In the genomic region with DNA sequence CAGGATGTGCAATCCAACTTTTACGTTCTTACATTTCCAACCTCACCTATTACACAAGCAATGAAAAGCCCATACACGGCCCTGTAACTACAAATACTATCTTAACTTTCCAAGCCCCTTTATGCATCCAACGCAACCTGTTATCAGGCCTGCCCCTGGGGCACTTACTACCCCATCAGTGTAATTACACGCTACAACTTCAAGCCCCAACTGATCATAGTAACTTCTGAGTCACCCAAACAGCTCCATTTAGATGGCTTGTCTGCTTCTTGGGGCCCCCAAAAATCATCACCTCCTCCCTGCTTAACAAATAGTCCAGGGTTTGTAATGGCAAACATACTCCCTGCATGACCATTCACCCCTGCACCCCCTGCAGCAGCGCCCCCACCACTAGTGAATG, we compare ENCODE assay signal across 8 cellular contexts. TPM values are rescaled to one million over a fixed set of nuclear protein-coding genes. Genes with fewer than 3 reads are reported as not detected.
DNase-seq lines count a peak whose midpoint lies in the region; FAIRE-seq and TF ChIP-seq lines count a peak whose summit lies in the region.
"Not testable (repeated sequence)": the region's sequence is repeated elsewhere in the genome, so short reads cannot be mapped to it uniquely, and the experiment has no call there.

No MANE protein-coding gene starts in this region.

- H3K9me1 ChIP-seq in endothelial cell of umbilical vein (replicated peaks; ENCODE audit: control insufficient read depth, extremely low read depth, insufficient read depth, low read length); keratinocyte (ENCODE audit: control insufficient read depth, extremely low read depth, insufficient read depth, low read length): not testable (repeated sequence)

- CTCF ChIA-PET in SK-N-SH (lab: Yijun Ruan, JAX) = interaction anchor here (1.4 kb wide), 1 partner anchor 10 kb away, joined by 3 read pairs; no protein-coding TSS in a partner anchor
- CTCF ChIA-PET in endothelial cell of umbilical vein (lab: Charles Lee) = not testable (repeated sequence)

- in situ Hi-C loops in GM23248 (cut with MboI); astrocyte of the spinal cord (cut with HindIII; ENCODE audit: low sequenced_read_pairs): not testable (repeated sequence)

- H3K4me1 Mint-ChIP-seq in HFFc6 (ENCODE audit: low read depth) (peaks cover 54% of the 10 kb centered on the region), type B pancreatic cell (ENCODE audit: unreplicated experiment) (peaks cover 24% of the 10 kb centered on the region)

- H3K27ac ChIP-seq in GM23248; SK-N-SH (ENCODE audit: low read depth in 2 of 2, low read length in 1 of 2); endothelial cell of umbilical vein (ENCODE audit: insufficient read depth, low read depth, low read length); keratinocyte (ENCODE audit: control insufficient read depth, insufficient read depth, low read length): not testable (repeated sequence)
- peak overlapping the region; percentile 20 for H3K27ac ChIP-seq in neutrophil

- not testable (repeated sequence) for H3K27me3 ChIP-seq in GM23248 (replicated peaks; ENCODE audit: insufficient read depth); SK-N-SH (ENCODE audit: insufficient read depth); endothelial cell of umbilical vein (ENCODE audit: control insufficient read depth in 2 of 2, insufficient read depth in 2 of 2, low read length in 2 of 2); keratinocyte (ENCODE audit: control insufficient read depth, extremely low read depth, insufficient read depth, low read length); neutrophil

- not testable (repeated sequence) for DNase-seq in GM23248; HFFc6; SK-N-SH; astrocyte of the spinal cord (ENCODE audit: low read depth, low spot score); endothelial cell of umbilical vein (ENCODE audit: low read depth, low spot score); keratinocyte (ENCODE audit: low read depth, low spot score); type B pancreatic cell (ENCODE audit: extremely low spot score, unreplicated experiment)

- H3K4me1 ChIP-seq in GM23248 (ENCODE audit: insufficient read depth) (peaks cover 36% of the 10 kb centered on the region), SK-N-SH (ENCODE audit: control insufficient read depth in 1 of 2, insufficient read depth in 2 of 2, low read depth in 1 of 2, low read length in 1 of 2) (peaks cover 0 to 20% of the 10 kb centered on the region in 2 experiments; a peak in 3 of 4 replicates), endothelial cell of umbilical vein (ENCODE audit: control insufficient read depth, extremely low read depth, insufficient read depth, low read length) (peaks cover 24% of the 10 kb centered on the region), keratinocyte (ENCODE audit: control insufficient read depth, extremely low read depth, insufficient read depth, low read length) (peaks cover 32% of the 10 kb centered on the region), neutrophil (ENCODE audit: control insufficient read depth in 1 of 2, insufficient read depth in 1 of 2, low read depth in 1 of 2, low read length in 1 of 2) (peaks cover 35 to 39% of the 10 kb centered on the region in 2 experiments)

- not testable (repeated sequence) for H3K36me3 ChIP-seq in GM23248 (ENCODE audit: low read depth); SK-N-SH (replicated peaks in 1 of 2; ENCODE audit: control insufficient read depth in 1 of 2, insufficient read depth in 2 of 2, low read length in 1 of 2); endothelial cell of umbilical vein (ENCODE audit: control insufficient read depth in 2 of 2, extremely low read depth in 1 of 2, insufficient read depth in 2 of 2, low read length in 2 of 2); keratinocyte (ENCODE audit: control insufficient read depth in 2 of 2, extremely low read depth in 1 of 2, insufficient read depth in 2 of 2, low read length in 2 of 2); neutrophil

- H4K20me1 ChIP-seq in GM23248 (ENCODE audit: insufficient read depth); SK-N-SH (ENCODE audit: insufficient read depth); endothelial cell of umbilical vein (replicated peaks; ENCODE audit: control insufficient read depth, extremely low read depth, insufficient read depth, low read length); keratinocyte (ENCODE audit: control insufficient read depth, extremely low read depth, insufficient read depth, low read length): not testable (repeated sequence)

- peaks cover 34% of the 10 kb centered on the region for H3K36me3 Mint-ChIP-seq in HFFc6 (ENCODE audit: low read depth)
- H3K36me3 Mint-ChIP-seq in type B pancreatic cell = peaks cover 27% of the 10 kb centered on the region

- dilution Hi-C loops in endothelial cell of umbilical vein (cut with MboI; ENCODE audit: extremely low pct_ligation_motif_present, low sequenced_read_pairs); keratinocyte (cut with MboI; ENCODE audit: extremely low pct_ligation_motif_present, low sequenced_read_pairs): not testable (repeated sequence)

- H3K27me3 Mint-ChIP-seq in HFFc6 (ENCODE audit: insufficient read depth); type B pancreatic cell: not testable (repeated sequence)

- H3K27ac Mint-ChIP-seq in HFFc6 (peak overlapping the region; percentile 97), type B pancreatic cell (peak overlapping the region; percentile 94)

- not testable (repeated sequence) for H3K9ac ChIP-seq in GM23248; SK-N-SH; endothelial cell of umbilical vein (replicated peaks; ENCODE audit: extremely low read depth, insufficient read depth, low read length); keratinocyte (ENCODE audit: control insufficient read depth, extremely low read depth, insufficient read depth, low read length)

- H3K9me2 ChIP-seq in GM23248 (ENCODE audit: insufficient read depth); SK-N-SH: not testable (repeated sequence)

- not testable (repeated sequence) for TF ChIP-seq EP300 in SK-N-SH (IDR thresholded peaks at IDR 0.05; ENCODE audit: borderline replicate concordance in 1 of 2, low read depth in 1 of 2, low read length in 1 of 2)

- not testable (repeated sequence) for BruUV-seq in endothelial cell of umbilical vein (replicated peaks; lab: Mats Ljungman, UMichigan)

- intact Hi-C loops in endothelial cell of umbilical vein (cut with micrococcal nuclease) = not testable (repeated sequence)

- POLR2A ChIA-PET in SK-N-SH (lab: Yijun Ruan, JAX) = not testable (repeated sequence)
- POLR2A ChIA-PET in endothelial cell of umbilical vein (lab: Charles Lee) = interaction anchor here (1.1 kb wide), 1 partner anchor 9 kb away, joined by 3 read pairs; no protein-coding TSS in a partner anchor

- TF ChIP-seq POLR2A in endothelial cell of umbilical vein (IDR thresholded peaks at IDR 0.05; ENCODE audit: low read depth, low read length) = not testable (repeated sequence)

- not testable (repeated sequence) for H2AFZ ChIP-seq in GM23248; SK-N-SH (ENCODE audit: low read depth); endothelial cell of umbilical vein (ENCODE audit: low read depth, low read length); keratinocyte (ENCODE audit: control insufficient read depth, low read length)

- H3K4me3 Mint-ChIP-seq in HFFc6 = peak overlapping the region; percentile 29
- not testable (repeated sequence) for H3K4me3 Mint-ChIP-seq in type B pancreatic cell

- not testable (repeated sequence) for H3K4me3 ChIP-seq in GM23248; SK-N-SH (ENCODE audit: low read depth in 2 of 2, low read length in 1 of 2); endothelial cell of umbilical vein (replicated peaks in 1 of 3; ENCODE audit: insufficient read depth in 1 of 3, low read depth in 1 of 3, low read length in 3 of 3); keratinocyte (ENCODE audit: control insufficient read depth in 2 of 3, extremely low read depth in 1 of 3, insufficient read depth in 2 of 3, low read depth in 1 of 3, low read length in 3 of 3); neutrophil (ENCODE audit: low read depth in 1 of 2, low read length in 1 of 2)
- peak overlapping the region; percentile 5 for H3K4me3 ChIP-seq in astrocyte of the spinal cord (ENCODE audit: low read depth, low read length)

- WGBS in GM23248 (ENCODE audit: low coverage in 1 of 2, low lambda C conversion rate in 2 of 2, missing lambda C conversion rate in 2 of 2), 2 experiments = 98 to 99% methylated on average over 5 of the region's 5 CpGs
- WGBS in SK-N-SH (ENCODE audit: low lambda C conversion rate) = 79% methylated on average over 5 of the region's 5 CpGs

- not testable (repeated sequence) for TF ChIP-seq CTCF in HFFc6 (IDR thresholded peaks at IDR 0.05); SK-N-SH (IDR thresholded peaks at IDR 0.05); astrocyte of the spinal cord (IDR thresholded peaks at IDR 0.05; ENCODE audit: low read depth, low read length); endothelial cell of umbilical vein (IDR thresholded peaks at IDR 0.05; ENCODE audit: extremely low read depth in 1 of 2, insufficient read depth in 1 of 2, low read depth in 1 of 2, low read length in 2 of 2); keratinocyte (optimal IDR thresholded peaks at IDR 0.05 in 1 of 3, IDR thresholded peaks at IDR 0.05 in 1 of 3, conservative IDR thresholded peaks at IDR 0.05 in 1 of 3; ENCODE audit: extremely low read depth in 1 of 3, insufficient read depth in 2 of 3, low read length in 3 of 3); neutrophil (IDR thresholded peaks at IDR 0.05); type B pancreatic cell (conservative IDR thresholded peaks at IDR 0.05)

- FAIRE-seq in endothelial cell of umbilical vein (lab: Jason Lieb, UNC); keratinocyte (lab: Jason Lieb, UNC): not testable (repeated sequence)

- peaks cover 48% of the 10 kb centered on the region for H3K79me2 ChIP-seq in GM23248 (ENCODE audit: insufficient read depth)
- peaks cover 34% of the 10 kb centered on the region for H3K79me2 ChIP-seq in SK-N-SH (ENCODE audit: insufficient read depth)
- not testable (repeated sequence) for H3K79me2 ChIP-seq in endothelial cell of umbilical vein (ENCODE audit: control insufficient read depth, insufficient read depth, low read length); keratinocyte (ENCODE audit: control insufficient read depth, insufficient read depth, low read length)

- not testable (repeated sequence) for H3K9me3 Mint-ChIP-seq in HFFc6
- peaks cover 16% of the 10 kb centered on the region for H3K9me3 Mint-ChIP-seq in type B pancreatic cell

- peak overlapping the region; percentile 37 for H3K4me2 ChIP-seq in GM23248 (ENCODE audit: unreplicated experiment)
- peak overlapping the region; percentile 42 for H3K4me2 ChIP-seq in SK-N-SH
- H3K4me2 ChIP-seq in endothelial cell of umbilical vein (ENCODE audit: insufficient read depth, low read length) = peak overlapping the region; percentile 18
- peak overlapping the region; percentile 16 for H3K4me2 ChIP-seq in keratinocyte (ENCODE audit: control insufficient read depth, extremely low read depth, insufficient read depth, low read depth, low read length)

- H3F3A ChIP-seq in GM23248 (ENCODE audit: insufficient read depth) (peaks cover 32% of the 10 kb centered on the region), SK-N-SH (replicated peaks; ENCODE audit: insufficient read depth) (peaks cover 28% of the 10 kb centered on the region)

- not testable (repeated sequence) for TF ChIP-seq RAD21 in SK-N-SH (IDR thresholded peaks at IDR 0.05; ENCODE audit: low read length)

- H3K9me3 ChIP-seq in GM23248 (ENCODE audit: low read depth); SK-N-SH; endothelial cell of umbilical vein (replicated peaks; ENCODE audit: control insufficient read depth, insufficient read depth, low read length); keratinocyte (ENCODE audit: control insufficient read depth, low read depth, low read length); neutrophil: not testable (repeated sequence)

RNA-seq across cellular contexts. Expression of gene MTHFD1L, which starts 11.1 kb away (rescaled TPM):
- 57.6 and 68.7 TPM in 2 replicates for total RNA-seq in GM23248 (2014; rRNA removed; shearing (Covaris generic))
- polyA plus RNA-seq in GM23248 (2016; fragmentation: Nextera tagmentation; extraction: Ambion mirVana) = 96.8 and 99.6 TPM in 2 replicates
- total RNA-seq in HFFc6 (2021; fragmentation: NEBNext Ultra II Directional; extraction: Animal tissue kit (Norgen Biotek cat#: 25700)) = 10 to 100 TPM; 67.5 to 88.7 (median 80.9) TPM
- 36.7 and 37.0 TPM in 2 replicates for polyA plus RNA-seq in SK-N-SH (2012; rRNA removed)
- polyA plus RNA-seq in SK-N-SH (2012; cell fraction: cytosol; rRNA removed) = 35.9 and 36.2 TPM in 2 replicates
- polyA plus RNA-seq in SK-N-SH (2012; cell fraction: nucleus; rRNA removed) = 35.4 and 47.8 TPM in 2 replicates
- 120 and 121 TPM in 2 replicates for total RNA-seq in endothelial cell of umbilical vein
- 31.8 and 40.2 TPM in 2 replicates for polyA plus RNA-seq in endothelial cell of umbilical vein
- polyA plus RNA-seq in endothelial cell of umbilical vein (2011; cell fraction: cytosol; rRNA removed) = 53.2 and 57.9 TPM in 2 replicates
- 76.6 and 82.8 TPM in 2 replicates for polyA plus RNA-seq in endothelial cell of umbilical vein (2011; cell fraction: nucleus; rRNA removed)
- polyA plus RNA-seq in endothelial cell of umbilical vein (2012) = 75.2 and 98.6 TPM in 2 replicates
- 65.1 and 70.7 TPM in 2 replicates for polyA minus RNA-seq in endothelial cell of umbilical vein
- 34.5 TPM for polyA minus RNA-seq in endothelial cell of umbilical vein (2011; cell fraction: cytosol; rRNA and poly(A)+ RNA removed)
- polyA minus RNA-seq in endothelial cell of umbilical vein (2011; cell fraction: nucleus; rRNA and poly(A)+ RNA removed) = 81.5 and 117 TPM in 2 replicates
- 17.4 to 38.0 TPM (median 35.4 TPM) in 3 replicates for polyA plus RNA-seq in keratinocyte
- 33.8 TPM for polyA plus RNA-seq in keratinocyte (2011; ENCODE audit: low read depth)
- polyA plus RNA-seq in keratinocyte (2011; cell fraction: cytosol; rRNA removed) = 22.6 and 31.8 TPM in 2 replicates
- polyA plus RNA-seq in keratinocyte (2011; cell fraction: nucleus; rRNA removed) = 25.1 and 30.7 TPM in 2 replicates
- 29.0 and 35.1 TPM in 2 replicates for polyA plus RNA-seq in keratinocyte (2012; ENCODE audit: low replicate concordance)
- 15.2 to 38.6 TPM (median 23.4 TPM) in 3 replicates for polyA minus RNA-seq in keratinocyte
- polyA minus RNA-seq in keratinocyte (2011; cell fraction: cytosol; rRNA and poly(A)+ RNA removed) = 31.1 TPM
- 21.8 and 39.6 TPM in 2 replicates for polyA minus RNA-seq in keratinocyte (2011; cell fraction: nucleus; rRNA and poly(A)+ RNA removed)
- 25.3 and 28.1 TPM in 2 replicates for total RNA-seq in type B pancreatic cell (ENCODE audit: low replicate concordance)
